9 cellular contexts compared by ENCODE assay signal in the genomic region with DNA sequence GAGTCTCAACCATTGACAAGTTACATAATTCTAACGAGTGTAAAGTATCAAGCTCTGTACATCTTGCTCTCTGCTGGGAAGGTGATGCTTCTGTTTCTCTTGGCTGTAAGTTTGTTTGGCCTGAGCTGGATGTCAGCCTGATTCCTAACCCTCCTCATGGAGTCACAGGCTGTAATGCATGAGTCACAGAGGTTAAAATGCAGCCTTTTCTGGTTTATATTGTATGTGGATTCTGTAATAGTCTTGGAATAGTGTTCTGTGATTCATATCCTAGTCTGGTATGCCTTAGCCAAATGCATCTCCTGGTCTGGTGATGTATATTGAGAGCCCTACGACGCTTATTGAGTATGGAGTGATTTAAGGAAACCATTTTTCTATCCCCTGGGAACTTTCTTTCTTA.
DNase-seq lines count a peak whose midpoint lies in the region; ATAC-seq and TF ChIP-seq lines count a peak whose summit lies in the region.
"Had no signal": no experiment of that assay in that cellular context is flagged by ENCODE, and none has a peak within 500 bp of the region (broad histone marks: within the 10 kb centered on the region; RNA-seq: fewer than 3 reads in every experiment).

No MANE protein-coding gene starts in this region.

- H3K27me3 Mint-ChIP-seq in Caco-2 (ENCODE audit: insufficient read depth, unreplicated experiment), result no peaks in the 10 kb centered on the region

- TF ChIP-seq EP300 in ovary (IDR thresholded peaks at IDR 0.05), result no peak

- H3K9me3 ChIP-seq in Caco-2, result no peaks in the 10 kb centered on the region
- no peaks in the 10 kb centered on the region for H3K9me3 ChIP-seq in ovary

- H3K27ac ChIP-seq in ovary, result peak overlapping the region in 1 of 2 donors; percentile 9

- no peaks in the 10 kb centered on the region for H3K36me3 Mint-ChIP-seq in Caco-2 (ENCODE audit: insufficient read depth, unreplicated experiment)

- CTCF ChIA-PET in Caco-2 (lab: Charles Lee), result no interaction called here

- 11 to 14% (median 12%) methylated on average over 3 of the region's 3 CpGs for WGBS in ovary, 3 donors

- intact Hi-C loops in Caco-2 (cut with micrococcal nuclease; ENCODE audit: unreplicated experiment) (no loop called here), ovary (cut with DNase I) (no loop called here)

- peak overlapping the region; percentile 1 for H3K27ac Mint-ChIP-seq in Caco-2 (ENCODE audit: unreplicated experiment)

- POLR2A ChIA-PET in Caco-2 (lab: Charles Lee), result no interaction called here

- no peak for TF ChIP-seq CTCF in Caco-2 (IDR thresholded peaks at IDR 0.05; ENCODE audit: insufficient read depth in 1 of 2, low read depth in 1 of 2, low read length in 1 of 2, severe bottlenecking in 1 of 2, unreplicated experiment in 1 of 2)
- no peak for TF ChIP-seq CTCF in ovary (IDR thresholded peaks at IDR 0.05)

- H3K4me3 ChIP-seq in Caco-2 (ENCODE audit: low read depth, low read length) (no peak overlapping the region), ovary (no peak overlapping the region)

- ATAC-seq in GM21737 (IDR thresholded peaks at IDR 0.05; ENCODE audit: unreplicated experiment), result no peak
- ATAC-seq in HG03521 (IDR thresholded peaks at IDR 0.05; ENCODE audit: unreplicated experiment), result no peak
- no peak for ATAC-seq in HG03095 (IDR thresholded peaks at IDR 0.05; ENCODE audit: unreplicated experiment)

- H3K27me3 ChIP-seq in Caco-2 (replicated peaks; ENCODE audit: control insufficient read depth, insufficient read depth, low read length) (no peaks in the 10 kb centered on the region), ovary (no peaks in the 10 kb centered on the region)

- TF ChIP-seq POLR2A in ovary (IDR thresholded peaks at IDR 0.05), result no peak

- DNase-seq in Caco-2, result no peak
- peak; percentile 100 for DNase-seq in RKO (ENCODE audit: low spot score)
- DNase-seq in fibroblast of peridontal ligament (ENCODE audit: extremely low read depth), result peak; percentile 100
- peak; percentile 38 to 65 (median 47) for DNase-seq in ovary
- no peak for DNase-seq in NCI-H748 treated with DMSO at 0.1 percent for 48 hours (lab: John Stamatoyannopoulos, UW)
- DNase-seq: activated naive CD4-positive, alpha-beta T cell treated with anti-CD3 and anti-CD28 coated beads, Interleukin-2, amount 50 U/mL, for 16 hours had no signal

- H3K4me1 ChIP-seq in Caco-2, result peaks cover 27% of the 10 kb centered on the region
- H3K4me1 ChIP-seq in ovary (ENCODE audit: insufficient read depth), result peaks cover 1% of the 10 kb centered on the region

- no peak overlapping the region for H3K4me3 Mint-ChIP-seq in Caco-2 (ENCODE audit: unreplicated experiment)

- H3K9me3 Mint-ChIP-seq in Caco-2 (ENCODE audit: unreplicated experiment), result no peaks in the 10 kb centered on the region

- no peaks in the 10 kb centered on the region for H3K36me3 ChIP-seq in Caco-2 (ENCODE audit: control insufficient read depth, insufficient read depth, low read length)
- no peaks in the 10 kb centered on the region for H3K36me3 ChIP-seq in ovary

- H3K4me1 Mint-ChIP-seq in Caco-2 (ENCODE audit: low read depth, unreplicated experiment), result peaks cover 19% of the 10 kb centered on the region

- no TSS peak for BruUV-seq in Caco-2 (replicated peaks; lab: Mats Ljungman, UMichigan)

Comparison
In these comparisons a context has a peak if more than half of its experiments do, and no peak if none do; other contexts are left out.
1. DNase-seq: peak in RKO (single experiment), fibroblast of peridontal ligament (single experiment) and ovary (5 of 5); none in Caco-2 (0 of 2) and NCI-H748 treated with DMSO at 0.1 percent for 48 hours (single experiment).